8 cellular contexts compared by ENCODE assay signal in genomic region chr15:95259513-95259912, GRCh38.
DNase-seq lines count a peak whose midpoint lies in the region; ATAC-seq and TF ChIP-seq lines count a peak whose summit lies in the region.

No MANE protein-coding gene starts in this region.

- no peaks in the 10 kb centered on the region for H3K36me3 Mint-ChIP-seq in activated T-cell treated with anti-CD3 and anti-CD28 coated beads, Interleukin-2, amount 50 U/mL, for 4 hours (ENCODE audit: insufficient read depth)

- in situ Hi-C loops in ACHN (cut with HindIII; ENCODE audit: low pct_ligation_motif_present, low pct_unique_long_range_greater_than_20kb, low sequenced_read_pairs), result no loop called here

- peaks cover 4% of the 10 kb centered on the region; the same call in 1 of the 2 replicates for H4K20me1 ChIP-seq in OCI-LY3 (ENCODE audit: insufficient read depth, low read length)

- no peaks in the 10 kb centered on the region for H3K9me3 Mint-ChIP-seq in activated T-cell treated with anti-CD3 and anti-CD28 coated beads, Interleukin-2, amount 50 U/mL, for 4 hours

- TF ChIP-seq CTCF in OCI-LY3 (IDR thresholded peaks at IDR 0.05; ENCODE audit: low read depth, low read length), result peak; percentile 88
- peak; percentile 77 for TF ChIP-seq CTCF in fibroblast of the aortic adventitia (IDR thresholded peaks at IDR 0.05; ENCODE audit: insufficient read depth, low read length)
- TF ChIP-seq CTCF in thyroid gland (IDR thresholded peaks at IDR 0.05), result peak in 5 of 6 experiments; percentile 23 to 66 (median 45)

- H3K4me1 ChIP-seq in OCI-LY3 (ENCODE audit: low read length), result no peaks in the 10 kb centered on the region
- H3K4me1 ChIP-seq in thyroid gland, result peaks cover 0 to 7% of the 10 kb centered on the region in 2 donors

- H3K4me3 ChIP-seq in OCI-LY3 (ENCODE audit: low read length), result no peak overlapping the region
- no peak overlapping the region for H3K4me3 ChIP-seq in fibroblast of the aortic adventitia (ENCODE audit: low read depth, low read length)
- no peak overlapping the region for H3K4me3 ChIP-seq in thyroid gland (replicated peaks in 1 of 3)

- DNase-seq in ACHN (peak; percentile 72), HS-5 (ENCODE audit: low read depth) (peak; percentile 39), fibroblast of the aortic adventitia (ENCODE audit: low read depth) (peak; percentile 89), nucleus accumbens (lab: John Stamatoyannopoulos, UW) (peak in 47 of 56 donors; percentile 1 to 79 (median 24)), thyroid gland (peak; percentile 38 to 48)
- peak; percentile 30 for DNase-seq in activated T-cell treated with anti-CD3 and anti-CD28 coated beads, Interleukin-2, amount 50 U/mL, for 4 hours

- 0 out of 2 replicates have a peak, but pooled peaks cover 5% of the 10 kb centered on the region for H3K27me3 ChIP-seq in OCI-LY3 (ENCODE audit: low read depth, low read length)
- no peaks in the 10 kb centered on the region for H3K27me3 ChIP-seq in thyroid gland

- intact Hi-C loops in thyroid gland (cut with DNase I), result no loop called here

- no peak overlapping the region for H2AFZ ChIP-seq in OCI-LY3 (ENCODE audit: low read depth, low read length)

- peak; percentile 72 for ATAC-seq in GM18508 (IDR thresholded peaks at IDR 0.05; ENCODE audit: insufficient read depth, unreplicated experiment)
- peak in 1 of 2 donors; percentile 48 for ATAC-seq in activated T-cell treated with anti-CD3 and anti-CD28 coated beads, Interleukin-2, amount 50 U/mL, for 4 hours

- H3K79me2 ChIP-seq in OCI-LY3 (ENCODE audit: low read length), result no peaks in the 10 kb centered on the region

- H3K36me3 ChIP-seq in OCI-LY3 (replicated peaks; ENCODE audit: low read depth, low read length) (no peaks in the 10 kb centered on the region), thyroid gland (no peaks in the 10 kb centered on the region)

- no peaks in the 10 kb centered on the region for H3K4me1 Mint-ChIP-seq in activated T-cell treated with anti-CD3 and anti-CD28 coated beads, Interleukin-2, amount 50 U/mL, for 4 hours (ENCODE audit: low read depth)

- H3K4me2 ChIP-seq in OCI-LY3 (ENCODE audit: low read length), result no peak overlapping the region

- no peak overlapping the region for H3K9ac ChIP-seq in OCI-LY3 (ENCODE audit: low read length)

- H3K9me3 ChIP-seq in OCI-LY3 (ENCODE audit: insufficient read depth, low read length), result no peaks in the 10 kb centered on the region
- H3K9me3 ChIP-seq in thyroid gland, result no peaks in the 10 kb centered on the region

- no peak for TF ChIP-seq POLR2A in thyroid gland (IDR thresholded peaks at IDR 0.05)

- 3 to 6% methylated on average over 6 of the region's 6 CpGs for WGBS in thyroid gland, 2 donors

- no peak overlapping the region for H3K4me3 Mint-ChIP-seq in activated T-cell treated with anti-CD3 and anti-CD28 coated beads, Interleukin-2, amount 50 U/mL, for 4 hours

- H3K27me3 Mint-ChIP-seq in activated T-cell treated with anti-CD3 and anti-CD28 coated beads, Interleukin-2, amount 50 U/mL, for 4 hours (ENCODE audit: low read depth), result peaks cover 28% of the 10 kb centered on the region

- H3K27ac ChIP-seq in OCI-LY3 (ENCODE audit: low read length) (no peak overlapping the region), thyroid gland (peak overlapping the region in 1 of 3 donors; percentile 23)

Comparison
In these comparisons a context has a peak if more than half of its experiments do, and no peak if none do; other contexts are left out.
1. DNase-seq: peak in every context shown above with its lines; median percentile 89 in fibroblast of the aortic adventitia; 72 in ACHN; 43 in thyroid gland; 39 in HS-5; 30 in activated T-cell treated with anti-CD3 and anti-CD28 coated beads, Interleukin-2, amount 50 U/mL, for 4 hours; 24 in nucleus accumbens.